In the genomic region with DNA sequence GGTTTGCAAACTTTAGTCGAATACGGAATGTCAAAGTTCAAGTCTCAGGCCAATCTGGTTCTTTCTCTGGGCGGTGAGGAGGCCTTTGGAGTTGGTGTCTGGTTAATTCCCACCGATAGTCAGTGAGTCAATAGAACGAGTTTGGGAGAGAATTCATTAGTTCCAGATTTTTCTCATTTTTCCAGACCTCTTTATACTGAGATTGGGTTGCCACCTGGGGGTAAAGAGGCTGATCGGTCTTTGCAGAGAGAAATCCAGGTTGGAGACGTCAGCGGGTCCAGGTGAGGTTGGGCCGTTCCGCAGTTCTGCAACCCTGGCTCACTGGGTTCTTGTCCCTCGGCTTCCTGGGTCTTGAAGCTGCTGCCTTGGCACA, we compare ENCODE assay signal across 14 cellular contexts. TPM values are rescaled to one million over a fixed set of nuclear protein-coding genes. Genes with fewer than 3 reads are reported as not detected.
DNase-seq lines count a peak whose midpoint lies in the region; ATAC-seq, FAIRE-seq and TF ChIP-seq lines count a peak whose summit lies in the region.
"Had no signal": no experiment of that assay in that cellular context is flagged by ENCODE, and none has a peak within 500 bp of the region (broad histone marks: within the 10 kb centered on the region; RNA-seq: fewer than 3 reads in every experiment).

No MANE protein-coding gene starts in this region.

- no peaks in the 10 kb centered on the region for H3K9me3 ChIP-seq in K562 (replicated peaks; ENCODE audit: control insufficient read depth, insufficient read depth, low read depth, low read length)
- H3K9me3 ChIP-seq in tibial nerve: no peaks in the 10 kb centered on the region
- H3K9me3 ChIP-seq: suprapubic skin had no signal

- POLR2A ChIA-PET in K562 (lab: Yijun Ruan, JAX): interaction anchor here (0.7 to 4.7 kb wide), 5 partner anchors 9 to 38 kb away, joined by 3 to 20 read pairs (median 8); no protein-coding TSS in a partner anchor

- peak overlapping the region; percentile 72 to 86; a peak in 3 of 4 replicates for H3K9ac ChIP-seq in K562 (ENCODE audit: insufficient read depth in 1 of 2, low read depth in 2 of 2, low read length in 2 of 2)

- H3K36me3 Mint-ChIP-seq in activated T-cell treated with anti-CD3 and anti-CD28 coated beads, Interleukin-2, amount 50 U/mL, for 4 hours (ENCODE audit: insufficient read depth): no peaks in the 10 kb centered on the region
- H3K36me3 Mint-ChIP-seq in memory B cell: no peaks in the 10 kb centered on the region

- H3K27me3 ChIP-seq in K562 (ENCODE audit: control insufficient read depth in 2 of 2, insufficient read depth in 2 of 2, low read length in 2 of 2) (no peaks in the 10 kb centered on the region), tibial nerve (no peaks in the 10 kb centered on the region)
- H3K27me3 ChIP-seq: SJCRH30, suprapubic skin had no signal

- intact Hi-C loops in K562 (cut with micrococcal nuclease): loop anchor here (1.0 to 5.0 kb wide), 7 partner anchors 39 to 419 kb away; no protein-coding TSS in a partner anchor

- 64% methylated on average over 11 of the region's 11 CpGs for WGBS in K562 (ENCODE audit: insufficient coverage, low coverage, missing lambda C conversion rate)
- WGBS in tibial nerve, 2 donors: 70 to 75% methylated on average over 11 of the region's 11 CpGs

- TF ChIP-seq POLR2A in K562 (conservative IDR thresholded peaks at IDR 0.05): no peak
- TF ChIP-seq POLR2A in tibial nerve (IDR thresholded peaks at IDR 0.05): no peak

- H3K36me3 ChIP-seq in K562 (ENCODE audit: control insufficient read depth, insufficient read depth, low read length) (peaks cover 21% of the 10 kb centered on the region; the same call in 2 of the 3 replicates), tibial nerve (no peaks in the 10 kb centered on the region)
- H3K36me3 ChIP-seq: suprapubic skin had no signal

- no peak for DNase-seq in activated T-cell treated with anti-CD3 and anti-CD28 coated beads, Interleukin-2, amount 50 U/mL, for 4 hours
- DNase-seq in activated T-cell treated with anti-CD3 and anti-CD28 coated beads, Interleukin-2, amount 50 U/mL, for 1 hour: no peak
- DNase-seq in K562 (ENCODE audit: extremely low read depth in 1 of 4, low spot score in 3 of 4) (no peak), memory B cell (ENCODE audit: low spot score in 2 of 2) (no peak), tibial nerve (ENCODE audit: low spot score in 2 of 2) (no peak), NOMO-1 (lab: John Stamatoyannopoulos, UW; ENCODE audit: unreplicated experiment in 2 of 2) (no peak), NCI-H1930 (lab: John Stamatoyannopoulos, UW) (no peak)
- DNase-seq: 8988T, amniotic stem cell, NCI-H2081 treated with DMSO at 0.1 percent for 48 hours, SJCRH30 had no signal

- no peak for FAIRE-seq in K562 (lab: Jason Lieb, UNC)
- FAIRE-seq: GM19239 had no signal

- peak overlapping the region; percentile 74 for H3K4me2 ChIP-seq in K562 (ENCODE audit: insufficient read depth, low read length)

- H3K4me1 ChIP-seq in K562 (replicated peaks in 1 of 2; ENCODE audit: control insufficient read depth in 2 of 2, insufficient read depth in 2 of 2, low read length in 2 of 2): peaks cover 30 to 38% of the 10 kb centered on the region in 2 experiments
- H3K4me1 ChIP-seq in tibial nerve: peaks cover 0 to 51% (median 12%) of the 10 kb centered on the region in 4 donors

- peak overlapping the region; percentile 46 for H3K4me3 Mint-ChIP-seq in activated T-cell treated with anti-CD3 and anti-CD28 coated beads, Interleukin-2, amount 50 U/mL, for 4 hours
- H3K4me3 Mint-ChIP-seq in memory B cell: peak overlapping the region; percentile 34

- no peaks in the 10 kb centered on the region for H3K9me3 Mint-ChIP-seq in activated T-cell treated with anti-CD3 and anti-CD28 coated beads, Interleukin-2, amount 50 U/mL, for 4 hours
- no peaks in the 10 kb centered on the region for H3K9me3 Mint-ChIP-seq in memory B cell

- H3K9me1 ChIP-seq in K562 (ENCODE audit: control insufficient read depth, insufficient read depth, low read length): peaks cover 4% of the 10 kb centered on the region

- H3K27ac Mint-ChIP-seq in memory B cell: no peak overlapping the region

- CTCF ChIA-PET in K562 (lab: Yijun Ruan, JAX; ENCODE audit: low intra/inter-chr PET ratio): no interaction called here

- peaks cover 18% of the 10 kb centered on the region for H3K4me1 Mint-ChIP-seq in activated T-cell treated with anti-CD3 and anti-CD28 coated beads, Interleukin-2, amount 50 U/mL, for 4 hours (ENCODE audit: low read depth)
- peaks cover 19% of the 10 kb centered on the region for H3K4me1 Mint-ChIP-seq in memory B cell

- no TSS peak for BruUV-seq in K562 (replicated peaks; lab: Mats Ljungman, UMichigan)

- peaks cover 36% of the 10 kb centered on the region for H4K20me1 ChIP-seq in K562 (replicated peaks; ENCODE audit: control insufficient read depth, insufficient read depth, low read length)

- in situ Hi-C loops in K562 (cut with MboI): no loop called here

- no peak for ATAC-seq in activated T-cell treated with anti-CD3 and anti-CD28 coated beads, Interleukin-2, amount 50 U/mL, for 4 hours
- ATAC-seq in K562: no peak
- no peak for ATAC-seq in memory B cell (ENCODE audit: low read depth)
- ATAC-seq in GM21576 (IDR thresholded peaks at IDR 0.05; ENCODE audit: unreplicated experiment): no peak

- H2AFZ ChIP-seq in K562 (ENCODE audit: low read depth, low read length): no peak overlapping the region

- H3K4me3 ChIP-seq in K562: peak overlapping the region; percentile 70; the same call in 1 of the 2 replicates
- H3K4me3 ChIP-seq in tibial nerve: peak overlapping the region in 1 of 4 donors; percentile 97
- H3K4me3 ChIP-seq: SJCRH30, suprapubic skin had no signal

- peaks cover 81% of the 10 kb centered on the region for H3K79me2 ChIP-seq in K562 (ENCODE audit: control insufficient read depth, insufficient read depth, low read length)

- no peak overlapping the region for H3K27ac ChIP-seq in K562 (ENCODE audit: extremely low read depth, low read depth, low read length)
- H3K27ac ChIP-seq in tibial nerve: peak overlapping the region; percentile 58 to 96 (median 77)
- H3K27ac ChIP-seq: SJCRH30, suprapubic skin had no signal

- TF ChIP-seq EP300 in K562 (IDR thresholded peaks at IDR 0.05; ENCODE audit: low read length) (no peak), tibial nerve (IDR thresholded peaks at IDR 0.05) (no peak)

- TF ChIP-seq RAD21 in K562 (CRISPR knock-in tag; conservative IDR thresholded peaks at IDR 0.05 in 1 of 2, IDR thresholded peaks at IDR 0.05 in 1 of 2): no peak

- no peak for TF ChIP-seq CTCF in K562 (IDR thresholded peaks at IDR 0.05 in 2 of 3, conservative IDR thresholded peaks at IDR 0.05 in 1 of 3; ENCODE audit: insufficient read depth in 2 of 3, low read depth in 1 of 3, low read length in 3 of 3)
- TF ChIP-seq CTCF in tibial nerve (IDR thresholded peaks at IDR 0.05): no peak

- no peaks in the 10 kb centered on the region for H3K27me3 Mint-ChIP-seq in activated T-cell treated with anti-CD3 and anti-CD28 coated beads, Interleukin-2, amount 50 U/mL, for 4 hours (ENCODE audit: low read depth)
- no peaks in the 10 kb centered on the region for H3K27me3 Mint-ChIP-seq in memory B cell

TF ChIP-seq in K562, 482 proteins besides CTCF, POLR2A, EP300 and RAD21:
- no peak for TF ChIP-seq HEY1 (CRISPR knock-in tag; IDR thresholded peaks at IDR 0.05; ENCODE audit: borderline replicate concordance)
- TF ChIP-seq NR2C2 (CRISPR knock-in tag; IDR thresholded peaks at IDR 0.05): no peak
- TF ChIP-seq NR2C2 (tag; IDR thresholded peaks at IDR 0.05): peak; percentile 33; the same call in 1 of the 2 replicates
- TF ChIP-seq, protein P1, sequence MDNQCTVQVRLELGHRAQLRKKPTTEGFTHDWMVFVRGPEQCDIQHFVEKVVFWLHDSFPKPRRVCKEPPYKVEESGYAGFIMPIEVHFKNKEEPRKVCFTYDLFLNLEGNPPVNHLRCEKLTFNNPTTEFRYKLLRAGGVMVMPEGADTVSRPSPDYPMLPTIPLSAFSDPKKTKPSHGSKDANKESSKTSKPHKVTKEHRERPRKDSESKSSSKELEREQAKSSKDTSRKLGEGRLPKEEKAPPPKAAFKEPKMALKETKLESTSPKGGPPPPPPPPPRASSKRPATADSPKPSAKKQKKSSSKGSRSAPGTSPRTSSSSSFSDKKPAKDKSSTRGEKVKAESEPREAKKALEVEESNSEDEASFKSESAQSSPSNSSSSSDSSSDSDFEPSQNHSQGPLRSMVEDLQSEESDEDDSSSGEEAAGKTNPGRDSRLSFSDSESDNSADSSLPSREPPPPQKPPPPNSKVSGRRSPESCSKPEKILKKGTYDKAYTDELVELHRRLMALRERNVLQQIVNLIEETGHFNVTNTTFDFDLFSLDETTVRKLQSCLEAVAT (IDR thresholded peaks at IDR 0.05): peak in 1 of 2 experiments; percentile 49; a peak in 1 of 4 replicates
- TF ChIP-seq ASH1L (IDR thresholded peaks at IDR 0.05; ENCODE audit: borderline replicate concordance, low read depth, partially characterized antibody): no peak
- no peak for TF ChIP-seq XRCC4 (IDR thresholded peaks at IDR 0.05; ENCODE audit: extremely low read depth, insufficient read depth, insufficient read length)
- peak; percentile 45; the same call in 1 of the 2 replicates for TF ChIP-seq NR2C1 (IDR thresholded peaks at IDR 0.05)
- no peak; the same call in 1 of the 2 replicates for TF ChIP-seq NR2C1 (tag; IDR thresholded peaks at IDR 0.05)

RNA-seq across cellular contexts. Expression of gene CUX1, which starts 1.3 kb away (rescaled TPM):
- total RNA-seq in activated T-cell treated with anti-CD3 and anti-CD28 coated beads, Interleukin-2, amount 50 U/mL, for 4 hours: 10 to 100 TPM; 18.6 to 21.6 (median 20.7) TPM
- total RNA-seq in K562 (2011; cell fraction: chromatin; rRNA removed; ENCODE audit: low replicate concordance): 271 and 342 TPM in 2 replicates
- total RNA-seq in K562 (2011; cell fraction: nucleolus; rRNA removed): 121 and 144 TPM in 2 replicates
- total RNA-seq in K562 (2011; cell fraction: nucleoplasm; rRNA removed): 169 and 178 TPM in 2 replicates
- total RNA-seq in K562 (2014; rRNA removed) (25.2 and 34.2 TPM in 2 replicates), K562 (2014; rRNA removed; fragmentation: Illumina TruSeq; extraction: Trizol) (33.0 and 41.3 TPM in 2 replicates), K562 (2015; rRNA removed; fragmentation: Illumina TruSeq; extraction: Trizol) (25.2 and 26.2 TPM in 2 replicates), K562 (2021) (52.9 and 55.3 TPM in 2 replicates), tibial nerve (100 to 1,000 TPM in 1 of 4 donors, 10 to 100 TPM in 3; 74.5 to 104 (median 84.3) TPM)
- polyA plus RNA-seq in K562 (2011; rRNA removed) (9.6 and 13.0 TPM in 2 replicates), K562 (2014; fragmentation: Illumina TruSeq; extraction: Trizol) (31.9 and 32.2 TPM in 2 replicates), K562 (2014; fragmentation: Nextera tagmentation; extraction: Ambion mirVana) (1 to 10 TPM; 3.6 to 6.7 TPM), K562 (2014; rRNA removed) (21.4 and 24.7 TPM in 2 replicates)
- 9.5 and 20.1 TPM in 2 replicates for polyA plus RNA-seq in K562 (2011; cell fraction: cytosol; rRNA removed)
- polyA plus RNA-seq in K562 (2011; cell fraction: nucleus; rRNA removed): 8.9 and 14.8 TPM in 2 replicates
- polyA plus RNA-seq in K562 (2012): 27.5 and 61.2 TPM in 2 replicates
- polyA minus RNA-seq in K562 (2011; rRNA and poly(A)+ RNA removed): 33.4 and 37.2 TPM in 2 replicates
- 13.4 and 20.4 TPM in 2 replicates for polyA minus RNA-seq in K562 (2011; cell fraction: cytosol; rRNA and poly(A)+ RNA removed)
- 30.6 and 60.0 TPM in 2 replicates for polyA minus RNA-seq in K562 (2011; cell fraction: nucleus; rRNA and poly(A)+ RNA removed)
